In genomic region chr10:87826653-87827052, GRCh38 we compare ENCODE assay signal across 14 cellular contexts. TPM values are rescaled to one million over a fixed set of nuclear protein-coding genes. Genes with fewer than 3 reads are reported as not detected.
A peak's percentile ranks its signal among the peaks of the same experiment; 100 is the strongest.
DNase-seq lines count a peak whose midpoint lies in the region; ATAC-seq, FAIRE-seq and TF ChIP-seq lines count a peak whose summit lies in the region.
"Had no signal": no experiment of that assay in that cellular context is flagged by ENCODE, and none has a peak within 500 bp of the region (broad histone marks: within the 10 kb centered on the region; RNA-seq: fewer than 3 reads in every experiment).

No MANE protein-coding gene starts in this region.

- no peak overlapping the region for H2BK12ac ChIP-seq in H1 (ENCODE audit: low read depth, low read length)

- TF ChIP-seq POLR2A in H1 (IDR thresholded peaks at IDR 0.05; ENCODE audit: control extremely low read depth in 1 of 2, low read depth in 2 of 2, low read length in 2 of 2) = no peak

- H3K9me3 Mint-ChIP-seq in CD4-positive, alpha-beta T cell = no peaks in the 10 kb centered on the region
- H3K9me3 Mint-ChIP-seq in CD8-positive, alpha-beta T cell = no peaks in the 10 kb centered on the region
- H3K9me3 Mint-ChIP-seq in activated naive CD8-positive, alpha-beta T cell treated with anti-CD3 and anti-CD28 coated beads for 36 hours = peaks cover 1% of the 10 kb centered on the region

- no peak for FAIRE-seq in H1 (lab: Jason Lieb, UNC)
- FAIRE-seq: GM19239 had no signal

- H3K4me1 ChIP-seq in CD8-positive, alpha-beta T cell (ENCODE audit: insufficient read depth, low read length) = no peaks in the 10 kb centered on the region
- no peaks in the 10 kb centered on the region for H3K4me1 ChIP-seq in H1 (replicated peaks in 1 of 4; ENCODE audit: control insufficient read depth in 3 of 4, insufficient read depth in 4 of 4, low read length in 3 of 4)

- no peaks in the 10 kb centered on the region for H3K36me3 ChIP-seq in CD8-positive, alpha-beta T cell (ENCODE audit: insufficient read depth, low read length)
- H3K36me3 ChIP-seq in H1 (ENCODE audit: control insufficient read depth in 2 of 4, insufficient read depth in 4 of 4, low read length in 3 of 4) = no peaks in the 10 kb centered on the region

- peaks cover 22% of the 10 kb centered on the region for H3K4me1 Mint-ChIP-seq in CD4-positive, alpha-beta T cell (ENCODE audit: low read depth)
- peaks cover 23% of the 10 kb centered on the region for H3K4me1 Mint-ChIP-seq in CD8-positive, alpha-beta T cell (ENCODE audit: low read depth)
- H3K4me1 Mint-ChIP-seq in activated naive CD8-positive, alpha-beta T cell treated with anti-CD3 and anti-CD28 coated beads for 36 hours = peaks cover 18% of the 10 kb centered on the region
- H3K4me1 Mint-ChIP-seq: CD14-positive monocyte had no signal

- no peak for DNase-seq in CD4-positive, alpha-beta T cell
- no peak for DNase-seq in CD8-positive, alpha-beta T cell
- no peak for DNase-seq in activated naive CD8-positive, alpha-beta T cell treated with anti-CD3 and anti-CD28 coated beads for 36 hours
- DNase-seq in H1 (ENCODE audit: low read depth in 1 of 2, low spot score in 2 of 2) = no peak
- no peak for DNase-seq in GM10248 (ENCODE audit: extremely low spot score)
- DNase-seq in NCI-H2107 treated with DMSO at 0.1 percent for 48 hours (lab: John Stamatoyannopoulos, UW; ENCODE audit: unreplicated experiment) = no peak
- DNase-seq: DND-41, GDM1, H7, KG1 had no signal

- no peak for TF ChIP-seq EP300 in H1 (IDR thresholded peaks at IDR 0.05; ENCODE audit: borderline replicate concordance in 1 of 2, low read depth in 2 of 2, low read length in 2 of 2)

- no peak overlapping the region for H3K4me3 ChIP-seq in CD8-positive, alpha-beta T cell (ENCODE audit: low read depth, low read length)
- no peak overlapping the region for H3K4me3 ChIP-seq in H1 (ENCODE audit: extremely low read depth in 1 of 4, insufficient read depth in 2 of 4, low read depth in 3 of 4, low read length in 4 of 4)

- no peak overlapping the region for H2AK5ac ChIP-seq in H1 (ENCODE audit: low read depth, low read length)

- no peaks in the 10 kb centered on the region for H3K9me3 ChIP-seq in CD4-positive, alpha-beta T cell (ENCODE audit: control insufficient read depth, low read length)
- H3K9me3 ChIP-seq in CD8-positive, alpha-beta T cell (ENCODE audit: low read length) = no peaks in the 10 kb centered on the region
- H3K9me3 ChIP-seq in H1 (ENCODE audit: insufficient read depth in 2 of 2, low read depth in 1 of 2, low read length in 1 of 2) = no peaks in the 10 kb centered on the region

- POLR2A ChIA-PET in CD4-positive, alpha-beta T cell (lab: Charles Lee) = interaction anchor here (1.4 kb wide), 1 partner anchor 9 kb away, joined by 4 read pairs; the partner anchor contains the start of gene ATAD1
- POLR2A ChIA-PET in CD8-positive, alpha-beta T cell (lab: Charles Lee) = no interaction called here
- POLR2A ChIA-PET in H1 (lab: Charles Lee; ENCODE audit: partially characterized antibody) (no interaction called here), GM10248 (lab: Yijun Ruan, JAX) (no interaction called here)

- H2BK15ac ChIP-seq in H1 (ENCODE audit: low read length) = no peak overlapping the region

- no peak overlapping the region for H3K4ac ChIP-seq in H1 (replicated peaks; ENCODE audit: insufficient read length, low read depth, low read length)

- no peak for TF ChIP-seq CTCF in CD4-positive, alpha-beta T cell (IDR thresholded peaks at IDR 0.05)
- no peak for TF ChIP-seq CTCF in CD8-positive, alpha-beta T cell (IDR thresholded peaks at IDR 0.05)
- TF ChIP-seq CTCF in H1 (IDR thresholded peaks at IDR 0.05; ENCODE audit: control extremely low read depth in 1 of 3, insufficient read depth in 1 of 3, low read depth in 1 of 3, low read length in 3 of 3) (no peak), GM10248 (IDR thresholded peaks at IDR 0.05; ENCODE audit: control extremely low read depth, extremely low read depth, low read depth, missing control alignments) (no peak)

- H3K56ac ChIP-seq in H1 (replicated peaks; ENCODE audit: insufficient read length, low read depth, low read length) = no peak overlapping the region

- no peaks in the 10 kb centered on the region for H3K79me2 ChIP-seq in H1 (ENCODE audit: control insufficient read depth in 1 of 2, insufficient read depth in 2 of 2, low read length in 2 of 2)

- H4K91ac ChIP-seq in H1 (replicated peaks; ENCODE audit: insufficient read length, low read length) = no peak overlapping the region

- H4K8ac ChIP-seq in H1 (ENCODE audit: extremely low read depth, insufficient read depth, low read length) = no peak overlapping the region

- CTCF ChIA-PET in CD4-positive, alpha-beta T cell (lab: Charles Lee) = interaction anchor here (0.9 kb wide), 1 partner anchor 12 kb away, joined by 3 read pairs; no protein-coding TSS in a partner anchor
- CTCF ChIA-PET in CD8-positive, alpha-beta T cell (lab: Charles Lee) = interaction anchor here (2.0 kb wide), 1 partner anchor 8 kb away, joined by 8 read pairs; no protein-coding TSS in a partner anchor
- CTCF ChIA-PET in H1 (lab: Charles Lee; ENCODE audit: partially characterized antibody) (no interaction called here), GM10248 (lab: Yijun Ruan, JAX) (interaction anchor here (1.0 to 1.8 kb wide), 3 partner anchors 12 to 35 kb away, joined by 3 read pairs; no protein-coding TSS in a partner anchor)

- intact Hi-C loops in CD4-positive, alpha-beta T cell (cut with DNase I, micrococcal nuclease) = no loop called here
- intact Hi-C loops in CD8-positive, alpha-beta T cell (cut with DNase I, micrococcal nuclease) = no loop called here

- H3K79me1 ChIP-seq in H1 (ENCODE audit: low read depth, low read length) = no peaks in the 10 kb centered on the region

- no peaks in the 10 kb centered on the region for H3K27me3 ChIP-seq in CD4-positive, alpha-beta T cell (ENCODE audit: control insufficient read depth, insufficient read depth, low read length)
- no peaks in the 10 kb centered on the region for H3K27me3 ChIP-seq in CD8-positive, alpha-beta T cell (ENCODE audit: insufficient read depth, low read length)
- H3K27me3 ChIP-seq in H1 (replicated peaks in 1 of 4; ENCODE audit: control insufficient read depth in 3 of 4, extremely low read depth in 1 of 4, insufficient read depth in 3 of 4, low read length in 3 of 4) = no peaks in the 10 kb centered on the region

- H2BK120ac ChIP-seq in H1 (replicated peaks; ENCODE audit: low read depth, low read length) = no peak overlapping the region

- no peak overlapping the region for H3K27ac ChIP-seq in CD4-positive, alpha-beta T cell (ENCODE audit: low read depth, low read length)
- no peak overlapping the region for H3K27ac ChIP-seq in CD8-positive, alpha-beta T cell (ENCODE audit: low read depth, low read length)
- no peak overlapping the region for H3K27ac ChIP-seq in H1 (ENCODE audit: low read depth, low read length)
- H3K27ac ChIP-seq: HL-60 had no signal

- no peaks in the 10 kb centered on the region for H4K20me1 ChIP-seq in H1 (replicated peaks in 1 of 2; ENCODE audit: control insufficient read depth in 1 of 2, insufficient read depth in 2 of 2, low read length in 2 of 2)

- H3K23me2 ChIP-seq in H1 (ENCODE audit: low read depth, low read length) = no peaks in the 10 kb centered on the region

- TF ChIP-seq RAD21 in H1 (IDR thresholded peaks at IDR 0.05 in 1 of 2, conservative IDR thresholded peaks at IDR 0.05 in 1 of 2; ENCODE audit: low read depth in 2 of 2, low read length in 2 of 2) = no peak

- H3K27me3 Mint-ChIP-seq in CD4-positive, alpha-beta T cell = no peaks in the 10 kb centered on the region
- no peaks in the 10 kb centered on the region for H3K27me3 Mint-ChIP-seq in CD8-positive, alpha-beta T cell (ENCODE audit: low read depth)
- no peaks in the 10 kb centered on the region for H3K27me3 Mint-ChIP-seq in activated naive CD8-positive, alpha-beta T cell treated with anti-CD3 and anti-CD28 coated beads for 36 hours

- no peak overlapping the region for H3K4me3 Mint-ChIP-seq in CD4-positive, alpha-beta T cell
- no peak overlapping the region for H3K4me3 Mint-ChIP-seq in CD8-positive, alpha-beta T cell
- no peak overlapping the region for H3K4me3 Mint-ChIP-seq in activated naive CD8-positive, alpha-beta T cell treated with anti-CD3 and anti-CD28 coated beads for 36 hours
- H3K4me3 Mint-ChIP-seq: CD14-positive monocyte had no signal

- no peaks in the 10 kb centered on the region for H3K36me3 Mint-ChIP-seq in CD4-positive, alpha-beta T cell (ENCODE audit: low read depth)
- H3K36me3 Mint-ChIP-seq in CD8-positive, alpha-beta T cell = no peaks in the 10 kb centered on the region
- H3K36me3 Mint-ChIP-seq in activated naive CD8-positive, alpha-beta T cell treated with anti-CD3 and anti-CD28 coated beads for 36 hours = no peaks in the 10 kb centered on the region
- H3K36me3 Mint-ChIP-seq: CD14-positive monocyte had no signal

- no peak for ATAC-seq in CD4-positive, alpha-beta T cell (ENCODE audit: poor library complexity)
- no peak for ATAC-seq in CD8-positive, alpha-beta T cell
- no peak for ATAC-seq in GM21786 (IDR thresholded peaks at IDR 0.05; ENCODE audit: unreplicated experiment)

- H2BK5ac ChIP-seq in H1 (ENCODE audit: low read depth, low read length) = no peak overlapping the region

- H3K23ac ChIP-seq in H1 (ENCODE audit: insufficient read length) = no peak overlapping the region

- H2AFZ ChIP-seq in H1 (ENCODE audit: low read length) = no peak overlapping the region

- no peak overlapping the region for H4K5ac ChIP-seq in H1 (ENCODE audit: insufficient read length, low read depth, low read length)

- peak overlapping the region; percentile 68 for H3K27ac Mint-ChIP-seq in CD4-positive, alpha-beta T cell
- peak overlapping the region; percentile 71 for H3K27ac Mint-ChIP-seq in CD8-positive, alpha-beta T cell
- peak overlapping the region; percentile 31 for H3K27ac Mint-ChIP-seq in activated naive CD8-positive, alpha-beta T cell treated with anti-CD3 and anti-CD28 coated beads for 36 hours
- H3K27ac Mint-ChIP-seq: CD14-positive monocyte had no signal

- no peak overlapping the region for H2BK20ac ChIP-seq in H1 (ENCODE audit: low read length)

- no peak overlapping the region for H3K9ac ChIP-seq in H1 (replicated peaks in 1 of 4; ENCODE audit: extremely low read depth in 1 of 4, low read depth in 3 of 4, low read length in 3 of 4)

- H3K18ac ChIP-seq in H1 (ENCODE audit: extremely low read depth, low read length) = no peak overlapping the region

- no peak overlapping the region for H3K4me2 ChIP-seq in H1 (ENCODE audit: insufficient read depth in 1 of 2, low read depth in 2 of 2, low read length in 2 of 2)

- no peak overlapping the region for H3K14ac ChIP-seq in H1 (ENCODE audit: insufficient read length)

RNA-seq across cellular contexts. Expression of gene ATAD1, which starts 8.6 kb away (rescaled TPM):
- total RNA-seq in CD4-positive, alpha-beta T cell = 10 to 100 TPM; 33.7 to 38.7 TPM
- total RNA-seq in CD8-positive, alpha-beta T cell = 10 to 100 TPM; 36.9 to 39.0 TPM
- total RNA-seq in activated naive CD8-positive, alpha-beta T cell treated with anti-CD3 and anti-CD28 coated beads for 36 hours = 10 to 100 TPM; 49.2 to 49.6 TPM
- total RNA-seq in H1 (2021; fragmentation: NEBNext Ultra II Directional; extraction: Animal tissue kit (Norgen Biotek cat#: 25700)) = 35.3 and 35.9 TPM in 2 replicates
- polyA plus RNA-seq in H1 (2011; rRNA removed) = 4.2 and 8.9 TPM in 2 replicates
- polyA plus RNA-seq in H1 (2011; cell fraction: cytosol; rRNA removed) = 12.8 TPM
- polyA plus RNA-seq in H1 (2011; cell fraction: nucleus; rRNA removed) = 4.1 TPM
- polyA plus RNA-seq in H1 (2012, experiment 1 of 2) = 13.8 to 32.3 TPM (median 15.0 TPM) in 4 replicates
- 1.9 TPM for polyA plus RNA-seq in H1 (2012, experiment 2 of 2)
- polyA plus RNA-seq in H1 (2013, experiment 1 of 2) = 36.3 TPM
- 44.9 TPM for polyA plus RNA-seq in H1 (2013, experiment 2 of 2)
- 12.5 and 19.6 TPM in 2 replicates for polyA minus RNA-seq in H1 (2011; rRNA and poly(A)+ RNA removed)
- 13.4 TPM for polyA minus RNA-seq in H1 (2011; cell fraction: cytosol; rRNA and poly(A)+ RNA removed)
- 25.3 TPM for polyA minus RNA-seq in H1 (2011; cell fraction: nucleus; rRNA and poly(A)+ RNA removed)

RNA-seq across cellular contexts. Expression of gene KLLN, which starts 36.7 kb away (rescaled TPM):
- total RNA-seq in CD4-positive, alpha-beta T cell = under 1 TPM; 0.33 to 0.36 TPM
- under 1 TPM; 0.38 to 0.42 TPM for total RNA-seq in CD8-positive, alpha-beta T cell
- total RNA-seq in activated naive CD8-positive, alpha-beta T cell treated with anti-CD3 and anti-CD28 coated beads for 36 hours = under 1 TPM; 0.58 to 0.64 TPM
- 0.71 and 0.73 TPM in 2 replicates for total RNA-seq in H1 (2021; fragmentation: NEBNext Ultra II Directional; extraction: Animal tissue kit (Norgen Biotek cat#: 25700))
- polyA plus RNA-seq in H1 (2011; rRNA removed) = 0.24 TPM in 2 replicates
- 0.19 TPM for polyA plus RNA-seq in H1 (2011; cell fraction: cytosol; rRNA removed)
- polyA plus RNA-seq in H1 (2011; cell fraction: nucleus; rRNA removed) = 0.37 TPM
- polyA plus RNA-seq in H1 (2012, experiment 1 of 2) = 0.37 to 0.64 TPM (median 0.46 TPM) in 4 replicates
- polyA plus RNA-seq in H1 (2012, experiment 2 of 2) = 0.16 TPM
- 0.16 TPM for polyA plus RNA-seq in H1 (2013, experiment 1 of 2)
- polyA plus RNA-seq in H1 (2013, experiment 2 of 2) = 0.26 TPM
- 0.76 and 1.2 TPM in 2 replicates for polyA minus RNA-seq in H1 (2011; rRNA and poly(A)+ RNA removed)
- 0.22 TPM for polyA minus RNA-seq in H1 (2011; cell fraction: cytosol; rRNA and poly(A)+ RNA removed)
- polyA minus RNA-seq in H1 (2011; cell fraction: nucleus; rRNA and poly(A)+ RNA removed) = 2.8 TPM

RNA-seq across cellular contexts. Expression of gene PTEN, which starts 36.8 kb away (rescaled TPM):
- total RNA-seq in CD4-positive, alpha-beta T cell = 10 to 100 TPM; 79.8 to 86.0 TPM
- 10 to 100 TPM; 57.5 to 66.1 TPM for total RNA-seq in CD8-positive, alpha-beta T cell
- total RNA-seq in activated naive CD8-positive, alpha-beta T cell treated with anti-CD3 and anti-CD28 coated beads for 36 hours = 10 to 100 TPM; 44.5 to 50.8 TPM
- 48.7 and 51.2 TPM in 2 replicates for total RNA-seq in H1 (2021; fragmentation: NEBNext Ultra II Directional; extraction: Animal tissue kit (Norgen Biotek cat#: 25700))
- 4.2 and 6.3 TPM in 2 replicates for polyA plus RNA-seq in H1 (2011; rRNA removed)
- 9.9 TPM for polyA plus RNA-seq in H1 (2011; cell fraction: cytosol; rRNA removed)
- polyA plus RNA-seq in H1 (2011; cell fraction: nucleus; rRNA removed) = 12.0 TPM
- 18.2 to 45.1 TPM (median 19.4 TPM) in 4 replicates for polyA plus RNA-seq in H1 (2012, experiment 1 of 2)
- 1.3 TPM for polyA plus RNA-seq in H1 (2012, experiment 2 of 2)
- polyA plus RNA-seq in H1 (2013, experiment 1 of 2) = 20.6 TPM
- polyA plus RNA-seq in H1 (2013, experiment 2 of 2) = 18.6 TPM
- 48.6 and 57.5 TPM in 2 replicates for polyA minus RNA-seq in H1 (2011; rRNA and poly(A)+ RNA removed)
- polyA minus RNA-seq in H1 (2011; cell fraction: cytosol; rRNA and poly(A)+ RNA removed) = 27.1 TPM
- 199 TPM for polyA minus RNA-seq in H1 (2011; cell fraction: nucleus; rRNA and poly(A)+ RNA removed)
